ENCODE assay signal across 1 cellular context in genomic region chr2:71045841-71046495, GRCh38.
TF ChIP-seq lines count a peak whose summit lies in the region.

No MANE protein-coding gene starts in this region.

TF ChIP-seq in K562, 482 proteins besides CTCF, POLR2A, EP300 and RAD21:
- TF ChIP-seq POLR3A (IDR thresholded peaks at IDR 0.05; ENCODE audit: borderline replicate concordance, extremely low read depth, insufficient read depth, insufficient read length) (peak; percentile 47), TBP (optimal IDR thresholded peaks at IDR 0.05; ENCODE audit: low read depth, low read length) (peak; percentile 73), RBM15 (IDR thresholded peaks at IDR 0.05; ENCODE audit: insufficient read depth, low read length) (no peak), POLR2H (tag; IDR thresholded peaks at IDR 0.05; ENCODE audit: low read depth) (peak; percentile 50; the same call in 1 of the 2 replicates)
